In genomic region chr9:21119093-21119770, GRCh38 we compare ENCODE assay signal across 14 cellular contexts. TPM values are rescaled to one million over a fixed set of nuclear protein-coding genes. Genes with fewer than 3 reads are reported as not detected.
DNase-seq lines count a peak whose midpoint lies in the region; ATAC-seq and TF ChIP-seq lines count a peak whose summit lies in the region.
"Had no signal": no experiment of that assay in that cellular context is flagged by ENCODE, and none has a peak within 500 bp of the region (broad histone marks: within the 10 kb centered on the region; RNA-seq: fewer than 3 reads in every experiment).

No MANE protein-coding gene starts in this region.

- H3K79me2 ChIP-seq in OCI-LY7 (ENCODE audit: insufficient read depth, low read depth, low read length): no peaks in the 10 kb centered on the region

- H3K27me3 ChIP-seq in colonic mucosa: no peaks in the 10 kb centered on the region

- CTCF ChIA-PET in OCI-LY7 (lab: Charles Lee; ENCODE audit: unreplicated experiment): no interaction called here

- H3K9me2 ChIP-seq in OCI-LY7 (ENCODE audit: insufficient read depth, low read length): no peaks in the 10 kb centered on the region

- TF ChIP-seq CTCF in OCI-LY7 (conservative IDR thresholded peaks at IDR 0.05; ENCODE audit: low read length) (no peak), colonic mucosa (IDR thresholded peaks at IDR 0.05) (no peak)

- H3K4me1 ChIP-seq in OCI-LY7 (ENCODE audit: insufficient read depth, low read length, poor library complexity, severe bottlenecking): peaks cover 12% of the 10 kb centered on the region
- H3K4me1 ChIP-seq in colonic mucosa: no peaks in the 10 kb centered on the region

- H2AFZ ChIP-seq in OCI-LY7 (ENCODE audit: low read length): peak overlapping the region; percentile 74

- H3K36me3 ChIP-seq in OCI-LY7 (ENCODE audit: insufficient read depth, low read length) (no peaks in the 10 kb centered on the region), colonic mucosa (no peaks in the 10 kb centered on the region)

- intact Hi-C loops in OCI-LY7 (cut with micrococcal nuclease; ENCODE audit: unreplicated experiment): no loop called here
- intact Hi-C loops in colonic mucosa (cut with DNase I): loop anchor here (10.0 kb wide), 2 partner anchors 154 to 1624 kb away; no protein-coding TSS in a partner anchor

- no peaks in the 10 kb centered on the region for H4K20me1 ChIP-seq in OCI-LY7 (ENCODE audit: insufficient read depth, low read length)

- POLR2A ChIA-PET in OCI-LY7 (lab: Charles Lee): interaction anchor here (1.2 kb wide), 1 partner anchor 13 kb away, joined by 4 read pairs; no protein-coding TSS in a partner anchor

- peak overlapping the region; percentile 14 for H3K4me2 ChIP-seq in OCI-LY7 (ENCODE audit: low read length)

- BruUV-seq in OCI-LY7 (replicated peaks; lab: Mats Ljungman, UMichigan): no TSS peak

- H3K4me3 ChIP-seq in OCI-LY7 (ENCODE audit: low read depth, low read length, poor library complexity, severe bottlenecking) (no peak overlapping the region), colonic mucosa (no peak overlapping the region)

- no peaks in the 10 kb centered on the region for H3K9me3 ChIP-seq in OCI-LY7 (ENCODE audit: low read length)
- no peaks in the 10 kb centered on the region for H3K9me3 ChIP-seq in colonic mucosa

- H3K27ac ChIP-seq in OCI-LY7 (ENCODE audit: low read depth, low read length, poor library complexity, severe bottlenecking) (no peak overlapping the region), colonic mucosa (no peak overlapping the region)

- ATAC-seq in GM18519 (IDR thresholded peaks at IDR 0.05; ENCODE audit: low FRiP score, unreplicated experiment) (peak; percentile 33), HG03039 (IDR thresholded peaks at IDR 0.05; ENCODE audit: unreplicated experiment) (peak; percentile 42), HG03565 (IDR thresholded peaks at IDR 0.05; ENCODE audit: unreplicated experiment) (no peak)
- ATAC-seq: activated T-helper 17 cell treated with anti-CD3 and anti-CD28 coated beads, Interleukin-2, amount 50 U/mL, for 72 hours had no signal

- no peak overlapping the region for H3K9ac ChIP-seq in colonic mucosa (ENCODE audit: low read depth in 2 of 2, low read length in 2 of 2)

- peak; percentile 51 for DNase-seq in OCI-LY7 (ENCODE audit: low spot score)
- peak; percentile 33 for DNase-seq in medulla oblongata (ENCODE audit: extremely low spot score)
- no peak for DNase-seq in colonic mucosa
- no peak for DNase-seq in NCI-H1105 treated with DMSO at 0.1 percent for 48 hours (lab: John Stamatoyannopoulos, UW)
- no peak for DNase-seq in NK-92 treated with Interleukin-12 subunit alpha and Interleukin-12 subunit beta, amount 100 ng/mL, for 24 hours (lab: John Stamatoyannopoulos, UW)
- DNase-seq: activated CD4-positive, alpha-beta T cell treated with anti-CD3 and anti-CD28 coated beads, Interleukin-2, amount 10 ng/mL, durations not matched to agents 7 days and 5 days; CD8-positive, alpha-beta memory T cell; endodermal cell; NCI-H146 had no signal

RNA-seq across cellular contexts. Expression of gene IFNW1, which starts 22.4 kb away (rescaled TPM):
- total RNA-seq in OCI-LY7 (2014; rRNA removed; shearing (Covaris generic)): not detected in 2 replicates
- not detected in 2 replicates for total RNA-seq in OCI-LY7 (2022)
- not detected for total RNA-seq in colonic mucosa
- total RNA-seq: activated CD4-positive, alpha-beta T cell treated with anti-CD3 and anti-CD28 coated beads, Interleukin-2, amount 10 ng/mL, durations not matched to agents 7 days and 5 days; activated T-helper 17 cell treated with anti-CD3 and anti-CD28 coated beads, Interleukin-2, amount 50 U/mL, for 72 hours; CD8-positive, alpha-beta memory T cell; endodermal cell; skeletal muscle tissue had no signal

RNA-seq across cellular contexts. Expression of gene IFNB1, which starts 41.5 kb away (rescaled TPM):
- not detected in 2 replicates for total RNA-seq in OCI-LY7 (2014; rRNA removed; shearing (Covaris generic))
- total RNA-seq in OCI-LY7 (2022): not detected in 2 replicates
- not detected for total RNA-seq in colonic mucosa
- total RNA-seq: activated CD4-positive, alpha-beta T cell treated with anti-CD3 and anti-CD28 coated beads, Interleukin-2, amount 10 ng/mL, durations not matched to agents 7 days and 5 days; activated T-helper 17 cell treated with anti-CD3 and anti-CD28 coated beads, Interleukin-2, amount 50 U/mL, for 72 hours; CD8-positive, alpha-beta memory T cell; endodermal cell; skeletal muscle tissue had no signal

RNA-seq across cellular contexts. Expression of gene IFNA21, which starts 47.2 kb away (rescaled TPM):
- not detected in 2 replicates for total RNA-seq in OCI-LY7 (2014; rRNA removed; shearing (Covaris generic))
- not detected in 2 replicates for total RNA-seq in OCI-LY7 (2022)
- not detected for total RNA-seq in colonic mucosa
- total RNA-seq: activated CD4-positive, alpha-beta T cell treated with anti-CD3 and anti-CD28 coated beads, Interleukin-2, amount 10 ng/mL, durations not matched to agents 7 days and 5 days; activated T-helper 17 cell treated with anti-CD3 and anti-CD28 coated beads, Interleukin-2, amount 50 U/mL, for 72 hours; CD8-positive, alpha-beta memory T cell; endodermal cell; skeletal muscle tissue had no signal

Comparison
In these comparisons a context has a peak if more than half of its experiments do, and no peak if none do; other contexts are left out.
1. DNase-seq: peak in OCI-LY7 (single experiment) and medulla oblongata (single experiment); none in colonic mucosa (single experiment), NCI-H1105 treated with DMSO at 0.1 percent for 48 hours (single experiment) and NK-92 treated with Interleukin-12 subunit alpha and Interleukin-12 subunit beta, amount 100 ng/mL, for 24 hours (single experiment).